In genomic region chr1:63794354-63794753, GRCh38 we compare ENCODE assay signal across 17 cellular contexts.
"Had no signal": no experiment of that assay in that cellular context is flagged by ENCODE, and none has a peak within 500 bp of the region (broad histone marks: within the 10 kb centered on the region; RNA-seq: fewer than 3 reads in every experiment).

No MANE protein-coding gene starts in this region.

- H3K36me3 ChIP-seq: cardiac muscle cell, upper lobe of left lung had no signal

- H3K4me1 Mint-ChIP-seq: stimulated activated memory B cell treated with anti-CD40 and anti-IgM and Interleukin-4, amounts not matched to agents 10 μg/mL and 1 μg/mL and 100 μg/mL, for 72 hours had no signal

- H3K27me3 ChIP-seq: body of pancreas, cardiac muscle cell, upper lobe of left lung had no signal

- H3K36me3 Mint-ChIP-seq: activated CD4-positive, alpha-beta memory T cell treated with anti-CD3 and anti-CD28 coated beads for 36 hours; stimulated activated memory B cell treated with anti-CD40 and anti-IgM and Interleukin-4, amounts not matched to agents 10 μg/mL and 1 μg/mL and 100 μg/mL, for 72 hours had no signal

- H3K27ac ChIP-seq: body of pancreas had no signal

- H3K4me3 Mint-ChIP-seq: activated CD4-positive, alpha-beta memory T cell treated with anti-CD3 and anti-CD28 coated beads for 36 hours; nephron; stimulated activated memory B cell treated with anti-CD40 and anti-IgM and Interleukin-4, amounts not matched to agents 10 μg/mL and 1 μg/mL and 100 μg/mL, for 72 hours had no signal

- H3K4me3 ChIP-seq: body of pancreas, cardiac muscle cell, upper lobe of left lung had no signal

- H3K27me3 Mint-ChIP-seq: activated CD4-positive, alpha-beta memory T cell treated with anti-CD3 and anti-CD28 coated beads for 36 hours had no signal

- H3K9me3 Mint-ChIP-seq: activated CD4-positive, alpha-beta memory T cell treated with anti-CD3 and anti-CD28 coated beads for 36 hours; nephron; stimulated activated memory B cell treated with anti-CD40 and anti-IgM and Interleukin-4, amounts not matched to agents 10 μg/mL and 1 μg/mL and 100 μg/mL, for 72 hours had no signal

- DNase-seq: activated CD4-positive, alpha-beta memory T cell treated with anti-CD3 and anti-CD28 coated beads for 36 hours; activated CD4-positive, alpha-beta T cell treated with anti-CD3 and anti-CD28 coated beads for 48 hours; activated CD4-positive, CD25-positive, alpha-beta regulatory T cell; activated naive CD4-positive, alpha-beta T cell treated with Interleukin-2 at 50 U/mL for 16 hours; activated T-cell treated with anti-CD3 and anti-CD28 coated beads, Interleukin-2, amount 50 U/mL, for 48 hours; amygdala; effector memory CD4-positive, alpha-beta T cell; hippocampal formation; left ventricle myocardium superior; mammary epithelial cell; nucleus accumbens; small intestine had no signal

- H3K27ac Mint-ChIP-seq: activated CD4-positive, alpha-beta memory T cell treated with anti-CD3 and anti-CD28 coated beads for 36 hours; stimulated activated memory B cell treated with anti-CD40 and anti-IgM and Interleukin-4, amounts not matched to agents 10 μg/mL and 1 μg/mL and 100 μg/mL, for 72 hours had no signal
